In genomic region chr1:156435551-156436318, GRCh38 we compare ENCODE assay signal across 9 cellular contexts.
DNase-seq lines count a peak whose midpoint lies in the region; ATAC-seq and TF ChIP-seq lines count a peak whose summit lies in the region.
"Had no signal": no experiment of that assay in that cellular context is flagged by ENCODE, and none has a peak within 500 bp of the region (broad histone marks: within the 10 kb centered on the region; RNA-seq: fewer than 3 reads in every experiment).

No MANE protein-coding gene starts in this region.

- H3K4me1 ChIP-seq in effector memory CD4-positive, alpha-beta T cell (ENCODE audit: control insufficient read depth, insufficient read depth, low read length, poor library complexity, severe bottlenecking), result peaks cover 15% of the 10 kb centered on the region
- H3K4me1 ChIP-seq in neuron (ENCODE audit: insufficient read depth, low read length), result peaks cover 34% of the 10 kb centered on the region

- intact Hi-C loops in CD14-positive monocyte (cut with micrococcal nuclease), result no loop called here

- no peak overlapping the region for H3K27ac ChIP-seq in effector memory CD4-positive, alpha-beta T cell (ENCODE audit: insufficient read depth, low read length, poor library complexity, severe bottlenecking)

- no peaks in the 10 kb centered on the region for H3K36me3 ChIP-seq in effector memory CD4-positive, alpha-beta T cell (ENCODE audit: control insufficient read depth, insufficient read depth, low read length)
- no peaks in the 10 kb centered on the region for H3K36me3 ChIP-seq in neuron (ENCODE audit: insufficient read depth, low read length)

- H3K27me3 ChIP-seq in effector memory CD4-positive, alpha-beta T cell (replicated peaks; ENCODE audit: control insufficient read depth, insufficient read depth, low read length, poor library complexity, severe bottlenecking), result peaks cover 77% of the 10 kb centered on the region
- peaks cover 95% of the 10 kb centered on the region for H3K27me3 ChIP-seq in neuron (ENCODE audit: insufficient read depth, low read length)

- H3K4me1 Mint-ChIP-seq in CD14-positive monocyte, result peaks cover 21% of the 10 kb centered on the region

- H2AFZ ChIP-seq in neuron (ENCODE audit: low read depth, low read length), result peak overlapping the region; percentile 10

- H3K36me3 Mint-ChIP-seq in CD14-positive monocyte, result peaks cover 5 to 13% of the 10 kb centered on the region in 2 donors

- no peak for ATAC-seq in GM21423 (IDR thresholded peaks at IDR 0.05; ENCODE audit: unreplicated experiment)
- ATAC-seq in GM19035 (IDR thresholded peaks at IDR 0.05; ENCODE audit: unreplicated experiment), result no peak
- ATAC-seq in GM21825 (IDR thresholded peaks at IDR 0.05; ENCODE audit: unreplicated experiment), result no peak

- H3K4me3 ChIP-seq in effector memory CD4-positive, alpha-beta T cell (ENCODE audit: insufficient read depth, low read depth, low read length, poor library complexity, severe bottlenecking), result peak overlapping the region; percentile 60
- no peak overlapping the region for H3K4me3 ChIP-seq in neuron (ENCODE audit: low read length)

- H3K27me3 Mint-ChIP-seq in CD14-positive monocyte (ENCODE audit: low read depth in 3 of 3), result peaks cover 97 to 100% (median 98%) of the 10 kb centered on the region in 3 donors

- no peaks in the 10 kb centered on the region for H3K9me3 ChIP-seq in effector memory CD4-positive, alpha-beta T cell (ENCODE audit: control insufficient read depth, low read length)
- H3K9me3 ChIP-seq in neuron (ENCODE audit: low read length), result no peaks in the 10 kb centered on the region

- H3K27ac Mint-ChIP-seq in CD14-positive monocyte, result peak overlapping the region in 1 of 7 donors; percentile 76

- no peak for TF ChIP-seq CTCF in CD14-positive monocyte (IDR thresholded peaks at IDR 0.05)

- no peak for DNase-seq in CD14-positive monocyte (ENCODE audit: low spot score)
- DNase-seq in NOMO-1 treated with dmso at 0.1 percent for 144 hours (lab: John Stamatoyannopoulos, UW; ENCODE audit: unreplicated experiment), result peak; percentile 46
- DNase-seq in effector memory CD4-positive, alpha-beta T cell, result no peak
- no peak for DNase-seq in activated effector memory CD4-positive, alpha-beta T cell treated with Interleukin-2 at 50 U/mL for 16 hours
- DNase-seq: central memory CD4-positive, alpha-beta T cell had no signal

- peaks cover 0 to 22% (median 11%) of the 10 kb centered on the region in 7 donors for H3K9me3 Mint-ChIP-seq in CD14-positive monocyte

- peak overlapping the region; percentile 71 to 92 for H3K4me3 Mint-ChIP-seq in CD14-positive monocyte
